ENCODE assay signal across 9 cellular contexts in genomic region chr1:211648980-211649934, GRCh38. TPM values are rescaled to one million over a fixed set of nuclear protein-coding genes. Genes with fewer than 3 reads are reported as not detected.
A peak's percentile ranks its signal among the peaks of the same experiment; 100 is the strongest.
DNase-seq lines count a peak whose midpoint lies in the region; ATAC-seq and TF ChIP-seq lines count a peak whose summit lies in the region.
"Had no signal": no experiment of that assay in that cellular context is flagged by ENCODE, and none has a peak within 500 bp of the region (broad histone marks: within the 10 kb centered on the region; RNA-seq: fewer than 3 reads in every experiment).

No MANE protein-coding gene starts in this region.

- ATAC-seq in GM21367 (IDR thresholded peaks at IDR 0.05; ENCODE audit: unreplicated experiment) (peak; percentile 68), T-helper 17 cell (peak; percentile 68), left ventricle myocardium superior (peak; percentile 93)

- no peak overlapping the region for H3K27ac ChIP-seq in CD4-positive, alpha-beta memory T cell (ENCODE audit: low read depth, low read length)
- H3K27ac ChIP-seq: HL-60 had no signal

- H3K9me3 ChIP-seq in CD4-positive, alpha-beta memory T cell (ENCODE audit: control insufficient read depth in 1 of 2, low read length in 2 of 2): no peaks in the 10 kb centered on the region
- no peaks in the 10 kb centered on the region for H3K9me3 ChIP-seq in T-helper 17 cell (ENCODE audit: control insufficient read depth, low read length, poor library complexity, severe bottlenecking)

- no peaks in the 10 kb centered on the region for H3K9me3 Mint-ChIP-seq in CD4-positive, alpha-beta memory T cell
- no peaks in the 10 kb centered on the region for H3K9me3 Mint-ChIP-seq in nephron progenitor cell

- no peak for TF ChIP-seq CTCF in nephron progenitor cell (IDR thresholded peaks at IDR 0.05)

- DNase-seq in CD4-positive, alpha-beta memory T cell: peak in 3 of 5 donors; percentile 12 to 29 (median 27)
- DNase-seq in T-helper 17 cell (no peak), left ventricle myocardium superior (peak; percentile 69), DMS79 (lab: John Stamatoyannopoulos, UW) (no peak), DMS114 treated with DMSO at 0.1 percent for 48 hours (lab: John Stamatoyannopoulos, UW; ENCODE audit: unreplicated experiment) (no peak), nephron progenitor cell (no peak), NCI-H1105 (lab: John Stamatoyannopoulos, UW) (no peak)

- POLR2A ChIA-PET in CD4-positive, alpha-beta memory T cell (lab: Charles Lee; ENCODE audit: partially characterized antibody): no interaction called here

- CTCF ChIA-PET in CD4-positive, alpha-beta memory T cell (lab: Charles Lee; ENCODE audit: partially characterized antibody): interaction anchor here (1.0 to 2.7 kb wide), 3 partner anchors 9 to 73 kb away, joined by 3 to 7 read pairs (median 4); no protein-coding TSS in a partner anchor

- peaks cover 0 to 1% (median 0%) of the 10 kb centered on the region in 4 donors for H3K4me1 Mint-ChIP-seq in CD4-positive, alpha-beta memory T cell
- no peaks in the 10 kb centered on the region for H3K4me1 Mint-ChIP-seq in T-helper 17 cell
- peaks cover 9% of the 10 kb centered on the region for H3K4me1 Mint-ChIP-seq in nephron progenitor cell

- H3K27ac Mint-ChIP-seq in CD4-positive, alpha-beta memory T cell: no peak overlapping the region
- H3K27ac Mint-ChIP-seq in T-helper 17 cell: no peak overlapping the region
- H3K27ac Mint-ChIP-seq in nephron progenitor cell: no peak overlapping the region

- H3K27me3 ChIP-seq in CD4-positive, alpha-beta memory T cell (ENCODE audit: insufficient read depth, low read length): no peaks in the 10 kb centered on the region

- intact Hi-C loops in CD4-positive, alpha-beta memory T cell (cut with micrococcal nuclease): no loop called here
- intact Hi-C loops in left ventricle myocardium superior (cut with micrococcal nuclease): loop anchor here (5.0 kb wide), 1 partner anchor 72 kb away; the partner anchor contains the start of gene SLC30A1

- no peak overlapping the region for H3K4me3 Mint-ChIP-seq in CD4-positive, alpha-beta memory T cell
- H3K4me3 Mint-ChIP-seq in T-helper 17 cell (no peak overlapping the region), nephron progenitor cell (no peak overlapping the region)

- no peaks in the 10 kb centered on the region for H3K36me3 Mint-ChIP-seq in CD4-positive, alpha-beta memory T cell
- H3K36me3 Mint-ChIP-seq in T-helper 17 cell (ENCODE audit: low read depth) (no peaks in the 10 kb centered on the region), nephron progenitor cell (ENCODE audit: low read depth) (no peaks in the 10 kb centered on the region)

- no peaks in the 10 kb centered on the region for H3K4me1 ChIP-seq in CD4-positive, alpha-beta memory T cell (ENCODE audit: insufficient read depth, low read length)

- no peaks in the 10 kb centered on the region for H3K27me3 Mint-ChIP-seq in CD4-positive, alpha-beta memory T cell
- peaks cover 5% of the 10 kb centered on the region for H3K27me3 Mint-ChIP-seq in T-helper 17 cell
- peaks cover 14% of the 10 kb centered on the region for H3K27me3 Mint-ChIP-seq in nephron progenitor cell (ENCODE audit: low read depth, poor library complexity)

- H3K4me3 ChIP-seq in CD4-positive, alpha-beta memory T cell (ENCODE audit: low read length in 2 of 2): no peak overlapping the region

- H3K36me3 ChIP-seq in CD4-positive, alpha-beta memory T cell (ENCODE audit: insufficient read depth, low read length): no peaks in the 10 kb centered on the region

RNA-seq across cellular contexts. Expression of gene NEK2, which starts 26.2 kb away (rescaled TPM):
- total RNA-seq in CD4-positive, alpha-beta memory T cell: not detected
- not detected for polyA plus RNA-seq in CD4-positive, alpha-beta memory T cell
- total RNA-seq in T-helper 17 cell: 1 to 10 TPM in 1 of 2 donors, under 1 TPM in 1; 0.32 to 1.6 TPM
- 0.25 TPM for total RNA-seq in left ventricle myocardium superior

Comparison
In these comparisons a context has a peak if more than half of its experiments do, and no peak if none do; other contexts are left out.
1. DNase-seq: peak in CD4-positive, alpha-beta memory T cell (3 of 5) and left ventricle myocardium superior (single experiment); none in T-helper 17 cell (0 of 3), DMS79 (single experiment), DMS114 treated with DMSO at 0.1 percent for 48 hours (single experiment), nephron progenitor cell (single experiment) and NCI-H1105 (single experiment).
2. Peak in every context shown above with its lines, with median percentiles within 50 percentile points of each other: ATAC-seq.